8 cellular contexts compared by ENCODE assay signal in genomic region chr17:50026901-50027638, GRCh38. TPM values are rescaled to one million over a fixed set of nuclear protein-coding genes. Genes with fewer than 3 reads are reported as not detected.
A peak's percentile ranks its signal among the peaks of the same experiment; 100 is the strongest.
DNase-seq lines count a peak whose midpoint lies in the region; ATAC-seq and FAIRE-seq lines count a peak whose summit lies in the region.

No MANE protein-coding gene starts in this region.

- POLR2A ChIA-PET in activated CD4-positive, alpha-beta memory T cell treated with anti-CD3 and anti-CD28 coated beads, Interleukin-2, amount 10 ng/mL, durations not matched to agents 7 days and 5 days (lab: Charles Lee): no interaction called here

- no peak overlapping the region for H3K4me3 Mint-ChIP-seq in activated CD4-positive, alpha-beta memory T cell treated with anti-CD3 and anti-CD28 coated beads, Interleukin-2, amount 10 ng/mL, durations not matched to agents 7 days and 5 days

- H3K27me3 Mint-ChIP-seq in activated CD4-positive, alpha-beta memory T cell treated with anti-CD3 and anti-CD28 coated beads, Interleukin-2, amount 10 ng/mL, durations not matched to agents 7 days and 5 days: peaks cover 25% of the 10 kb centered on the region

- peak; percentile 87 for DNase-seq in AG08395 (ENCODE audit: low spot score)
- DNase-seq in GM19239 (ENCODE audit: insufficient read length, low spot score): peak; percentile 73
- DNase-seq in NCI-H524 treated with DMSO at 0.1 percent for 48 hours (lab: John Stamatoyannopoulos, UW): peak; percentile 5
- peak; percentile 80 for DNase-seq in activated CD4-positive, alpha-beta memory T cell treated with anti-CD3 and anti-CD28 coated beads, Interleukin-2, amount 10 ng/mL, durations not matched to agents 7 days and 5 days
- DNase-seq in ecto neural progenitor cell (ENCODE audit: low spot score): peak; percentile 95
- DNase-seq in medulla oblongata (ENCODE audit: extremely low spot score): peak; percentile 80
- peak; percentile 64 for DNase-seq in stimulated activated CD8-positive, alpha-beta memory T cell treated with anti-CD3 and anti-CD28 coated beads, Interleukin-12 subunit alpha, Interleukin-12 subunit beta, amount 100 ng/mL, for 1 hour (ENCODE audit: low read depth)

- H3K4me1 Mint-ChIP-seq in activated CD4-positive, alpha-beta memory T cell treated with anti-CD3 and anti-CD28 coated beads, Interleukin-2, amount 10 ng/mL, durations not matched to agents 7 days and 5 days: peaks cover 19% of the 10 kb centered on the region

- H3K9me3 Mint-ChIP-seq in activated CD4-positive, alpha-beta memory T cell treated with anti-CD3 and anti-CD28 coated beads, Interleukin-2, amount 10 ng/mL, durations not matched to agents 7 days and 5 days: no peaks in the 10 kb centered on the region

- CTCF ChIA-PET in activated CD4-positive, alpha-beta memory T cell treated with anti-CD3 and anti-CD28 coated beads, Interleukin-2, amount 10 ng/mL, durations not matched to agents 7 days and 5 days (lab: Charles Lee): interaction anchor here (1.0 to 7.7 kb wide), 7 partner anchors 17 to 66 kb away, joined by 3 to 73 read pairs (median 10); partner anchors contain the start of gene ITGA3

- no peak for ATAC-seq in GM18867 (IDR thresholded peaks at IDR 0.05; ENCODE audit: unreplicated experiment)

- H3K27ac Mint-ChIP-seq in activated CD4-positive, alpha-beta memory T cell treated with anti-CD3 and anti-CD28 coated beads, Interleukin-2, amount 10 ng/mL, durations not matched to agents 7 days and 5 days: no peak overlapping the region

- peak; percentile 79 for FAIRE-seq in GM19239 (lab: Jason Lieb, UNC)

- no peaks in the 10 kb centered on the region for H3K36me3 Mint-ChIP-seq in activated CD4-positive, alpha-beta memory T cell treated with anti-CD3 and anti-CD28 coated beads, Interleukin-2, amount 10 ng/mL, durations not matched to agents 7 days and 5 days (ENCODE audit: low read depth)

RNA-seq across cellular contexts. Expression of gene ITGA3, which starts 28.8 kb away (rescaled TPM):
- 10 to 100 TPM; 12.5 to 13.4 TPM for total RNA-seq in activated CD4-positive, alpha-beta memory T cell treated with anti-CD3 and anti-CD28 coated beads, Interleukin-2, amount 10 ng/mL, durations not matched to agents 7 days and 5 days

RNA-seq across cellular contexts. Expression of gene DLX3, which starts 32.0 kb away (rescaled TPM):
- total RNA-seq in activated CD4-positive, alpha-beta memory T cell treated with anti-CD3 and anti-CD28 coated beads, Interleukin-2, amount 10 ng/mL, durations not matched to agents 7 days and 5 days: not detected

RNA-seq across cellular contexts. Expression of gene DLX4, which starts 58.1 kb away (rescaled TPM):
- total RNA-seq in activated CD4-positive, alpha-beta memory T cell treated with anti-CD3 and anti-CD28 coated beads, Interleukin-2, amount 10 ng/mL, durations not matched to agents 7 days and 5 days: under 1 TPM; 0.28 TPM

Comparison
In these comparisons a context has a peak if more than half of its experiments do, and no peak if none do; other contexts are left out.
1. DNase-seq: peak in every context shown above with its lines; median percentile 95 in ecto neural progenitor cell; 87 in AG08395; 80 in activated CD4-positive, alpha-beta memory T cell treated with anti-CD3 and anti-CD28 coated beads, Interleukin-2, amount 10 ng/mL, durations not matched to agents 7 days and 5 days; 80 in medulla oblongata; 73 in GM19239; 64 in stimulated activated CD8-positive, alpha-beta memory T cell treated with anti-CD3 and anti-CD28 coated beads, Interleukin-12 subunit alpha, Interleukin-12 subunit beta, amount 100 ng/mL, for 1 hour; 5 in NCI-H524 treated with DMSO at 0.1 percent for 48 hours.